In genomic region chr17:43211480-43212402, GRCh38 we compare ENCODE assay signal across 1 cellular context.
TF ChIP-seq lines count a peak whose summit lies in the region.

Gene TMEM106A (plus strand): TSS chr17:43211875. CDS start chr17:43213042, 1,167 bp downstream.

TF ChIP-seq in GM12878, 131 proteins besides CTCF, POLR2A, EP300 and RAD21 (continued from another document and continues in another):
- TF ChIP-seq, protein P1, sequence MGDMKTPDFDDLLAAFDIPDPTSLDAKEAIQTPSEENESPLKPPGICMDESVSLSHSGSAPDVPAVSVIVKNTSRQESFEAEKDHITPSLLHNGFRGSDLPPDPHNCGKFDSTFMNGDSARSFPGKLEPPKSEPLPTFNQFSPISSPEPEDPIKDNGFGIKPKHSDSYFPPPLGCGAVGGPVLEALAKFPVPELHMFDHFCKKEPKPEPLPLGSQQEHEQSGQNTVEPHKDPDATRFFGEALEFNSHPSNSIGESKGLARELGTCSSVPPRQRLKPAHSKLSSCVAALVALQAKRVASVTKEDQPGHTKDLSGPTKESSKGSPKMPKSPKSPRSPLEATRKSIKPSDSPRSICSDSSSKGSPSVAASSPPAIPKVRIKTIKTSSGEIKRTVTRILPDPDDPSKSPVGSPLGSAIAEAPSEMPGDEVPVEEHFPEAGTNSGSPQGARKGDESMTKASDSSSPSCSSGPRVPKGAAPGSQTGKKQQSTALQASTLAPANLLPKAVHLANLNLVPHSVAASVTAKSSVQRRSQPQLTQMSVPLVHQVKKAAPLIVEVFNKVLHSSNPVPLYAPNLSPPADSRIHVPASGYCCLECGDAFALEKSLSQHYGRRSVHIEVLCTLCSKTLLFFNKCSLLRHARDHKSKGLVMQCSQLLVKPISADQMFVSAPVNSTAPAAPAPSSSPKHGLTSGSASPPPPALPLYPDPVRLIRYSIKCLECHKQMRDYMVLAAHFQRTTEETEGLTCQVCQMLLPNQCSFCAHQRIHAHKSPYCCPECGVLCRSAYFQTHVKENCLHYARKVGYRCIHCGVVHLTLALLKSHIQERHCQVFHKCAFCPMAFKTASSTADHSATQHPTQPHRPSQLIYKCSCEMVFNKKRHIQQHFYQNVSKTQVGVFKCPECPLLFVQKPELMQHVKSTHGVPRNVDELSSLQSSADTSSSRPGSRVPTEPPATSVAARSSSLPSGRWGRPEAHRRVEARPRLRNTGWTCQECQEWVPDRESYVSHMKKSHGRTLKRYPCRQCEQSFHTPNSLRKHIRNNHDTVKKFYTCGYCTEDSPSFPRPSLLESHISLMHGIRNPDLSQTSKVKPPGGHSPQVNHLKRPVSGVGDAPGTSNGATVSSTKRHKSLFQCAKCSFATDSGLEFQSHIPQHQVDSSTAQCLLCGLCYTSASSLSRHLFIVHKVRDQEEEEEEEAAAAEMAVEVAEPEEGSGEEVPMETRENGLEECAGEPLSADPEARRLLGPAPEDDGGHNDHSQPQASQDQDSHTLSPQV (IDR thresholded peaks at IDR 0.05), result no peak
- TF ChIP-seq JUNB (IDR thresholded peaks at IDR 0.05) (no peak), ZNF274 (IDR thresholded peaks at IDR 0.05; ENCODE audit: insufficient read depth, insufficient read length) (no peak), ZBED1 (IDR thresholded peaks at IDR 0.05; ENCODE audit: borderline replicate concordance) (no peak), SMC3 (IDR thresholded peaks at IDR 0.05; ENCODE audit: borderline replicate concordance, low read length) (no peak), RELA (IDR thresholded peaks at IDR 0.05; ENCODE audit: borderline replicate concordance, partially characterized antibody) (no peak), EED (IDR thresholded peaks at IDR 0.05; ENCODE audit: low read depth) (0 out of 2 replicates have a peak, but pooled peaks have one; percentile 12), E2F4 (IDR thresholded peaks at IDR 0.05; ENCODE audit: low read depth, low read length) (no peak), CHD1 (IDR thresholded peaks at IDR 0.05; ENCODE audit: low read depth, low read length) (no peak), HDGF (IDR thresholded peaks at IDR 0.05) (peak; percentile 54; the same call in 1 of the 2 replicates), CEBPB (IDR thresholded peaks at IDR 0.05; ENCODE audit: borderline replicate concordance in 1 of 2, low read depth in 2 of 2, low read length in 2 of 2) (no peak), POLR2AphosphoS2 (IDR thresholded peaks at IDR 0.05; ENCODE audit: low read depth, low read length) (peak; percentile 87), SPI1 (IDR thresholded peaks at IDR 0.05; ENCODE audit: borderline replicate concordance, insufficient read depth, low read depth, low read length) (no peak), TAF1 (IDR thresholded peaks at IDR 0.05; ENCODE audit: borderline replicate concordance, low read depth, low read length) (peak; percentile 81), TCF7 (IDR thresholded peaks at IDR 0.05; ENCODE audit: borderline replicate concordance) (no peak), MXI1 (IDR thresholded peaks at IDR 0.05; ENCODE audit: low read depth, low read length) (peak; percentile 11; the same call in 1 of the 2 replicates), GABPA (IDR thresholded peaks at IDR 0.05; ENCODE audit: low read depth) (0 out of 2 replicates have a peak, but pooled peaks have one; percentile 6), SP1 (IDR thresholded peaks at IDR 0.05; ENCODE audit: low read depth, low read length) (no peak), NBN (IDR thresholded peaks at IDR 0.05) (peak; percentile 79; the same call in 1 of the 2 replicates), RB1 (IDR thresholded peaks at IDR 0.05; ENCODE audit: borderline replicate concordance) (no peak), ATF2 (IDR thresholded peaks at IDR 0.05; ENCODE audit: low read length) (no peak), ZNF384 (IDR thresholded peaks at IDR 0.05; ENCODE audit: borderline replicate concordance, low read depth, low read length) (no peak), ZNF24 (IDR thresholded peaks at IDR 0.05) (no peak), IKZF1 (conservative IDR thresholded peaks at IDR 0.05) (peak; percentile 64; the same call in 1 of the 2 replicates), TBL1XR1 (IDR thresholded peaks at IDR 0.05; ENCODE audit: low read depth, low read length) (no peak), PKNOX1 (IDR thresholded peaks at IDR 0.05) (peak; percentile 16; the same call in 1 of the 2 replicates), PAX8 (IDR thresholded peaks at IDR 0.05) (peak; percentile 56; the same call in 1 of the 2 replicates), NR2C1 (IDR thresholded peaks at IDR 0.05) (no peak), IRF4 (IDR thresholded peaks at IDR 0.05; ENCODE audit: low read depth, low read length) (peak; percentile 17; the same call in 1 of the 2 replicates), GATAD2B (conservative IDR thresholded peaks at IDR 0.05; ENCODE audit: low read depth) (0 out of 2 replicates have a peak, but pooled peaks have one; percentile 42), IKZF2 (IDR thresholded peaks at IDR 0.05) (no peak), RELB (IDR thresholded peaks at IDR 0.05; ENCODE audit: low read depth) (0 out of 2 replicates have a peak, but pooled peaks have one; percentile 48), ZSCAN29 (IDR thresholded peaks at IDR 0.05) (no peak), KDM1A (IDR thresholded peaks at IDR 0.05; ENCODE audit: borderline replicate concordance) (no peak), NFXL1 (IDR thresholded peaks at IDR 0.05; ENCODE audit: borderline replicate concordance) (no peak), BRCA1 (IDR thresholded peaks at IDR 0.05; ENCODE audit: low read depth, low read length) (no peak), ZZZ3 (IDR thresholded peaks at IDR 0.05; ENCODE audit: control insufficient read depth, insufficient read length, low read depth) (no peak), ZNF207 (IDR thresholded peaks at IDR 0.05; ENCODE audit: borderline replicate concordance) (0 out of 2 replicates have a peak, but pooled peaks have one; percentile 28), PAX5 (IDR thresholded peaks at IDR 0.05; ENCODE audit: borderline replicate concordance, low read depth, low read length) (0 out of 2 replicates have a peak, but pooled peaks have one; percentile 10), CHD2 (IDR thresholded peaks at IDR 0.05; ENCODE audit: borderline replicate concordance, low read depth, low read length) (peak; percentile 28; the same call in 1 of the 2 replicates), LARP7 (IDR thresholded peaks at IDR 0.05) (0 out of 2 replicates have a peak, but pooled peaks have one; percentile 47)
- TF ChIP-seq, protein P2, sequence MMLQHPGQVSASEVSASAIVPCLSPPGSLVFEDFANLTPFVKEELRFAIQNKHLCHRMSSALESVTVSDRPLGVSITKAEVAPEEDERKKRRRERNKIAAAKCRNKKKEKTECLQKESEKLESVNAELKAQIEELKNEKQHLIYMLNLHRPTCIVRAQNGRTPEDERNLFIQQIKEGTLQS (IDR thresholded peaks at IDR 0.05; ENCODE audit: borderline replicate concordance, extremely low read depth, low read depth, low read length), result no peak
- TF ChIP-seq, protein P3, sequence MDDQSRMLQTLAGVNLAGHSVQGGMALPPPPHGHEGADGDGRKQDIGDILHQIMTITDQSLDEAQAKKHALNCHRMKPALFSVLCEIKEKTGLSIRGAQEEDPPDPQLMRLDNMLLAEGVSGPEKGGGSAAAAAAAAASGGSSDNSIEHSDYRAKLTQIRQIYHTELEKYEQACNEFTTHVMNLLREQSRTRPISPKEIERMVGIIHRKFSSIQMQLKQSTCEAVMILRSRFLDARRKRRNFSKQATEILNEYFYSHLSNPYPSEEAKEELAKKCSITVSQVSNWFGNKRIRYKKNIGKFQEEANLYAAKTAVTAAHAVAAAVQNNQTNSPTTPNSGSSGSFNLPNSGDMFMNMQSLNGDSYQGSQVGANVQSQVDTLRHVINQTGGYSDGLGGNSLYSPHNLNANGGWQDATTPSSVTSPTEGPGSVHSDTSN (IDR thresholded peaks at IDR 0.05; ENCODE audit: insufficient replicate concordance, low read depth, low read length), result no peak
- TF ChIP-seq, protein P4, sequence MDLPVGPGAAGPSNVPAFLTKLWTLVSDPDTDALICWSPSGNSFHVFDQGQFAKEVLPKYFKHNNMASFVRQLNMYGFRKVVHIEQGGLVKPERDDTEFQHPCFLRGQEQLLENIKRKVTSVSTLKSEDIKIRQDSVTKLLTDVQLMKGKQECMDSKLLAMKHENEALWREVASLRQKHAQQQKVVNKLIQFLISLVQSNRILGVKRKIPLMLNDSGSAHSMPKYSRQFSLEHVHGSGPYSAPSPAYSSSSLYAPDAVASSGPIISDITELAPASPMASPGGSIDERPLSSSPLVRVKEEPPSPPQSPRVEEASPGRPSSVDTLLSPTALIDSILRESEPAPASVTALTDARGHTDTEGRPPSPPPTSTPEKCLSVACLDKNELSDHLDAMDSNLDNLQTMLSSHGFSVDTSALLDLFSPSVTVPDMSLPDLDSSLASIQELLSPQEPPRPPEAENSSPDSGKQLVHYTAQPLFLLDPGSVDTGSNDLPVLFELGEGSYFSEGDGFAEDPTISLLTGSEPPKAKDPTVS (IDR thresholded peaks at IDR 0.05; ENCODE audit: low read depth, low read length), result no peak
- TF ChIP-seq, protein P5, sequence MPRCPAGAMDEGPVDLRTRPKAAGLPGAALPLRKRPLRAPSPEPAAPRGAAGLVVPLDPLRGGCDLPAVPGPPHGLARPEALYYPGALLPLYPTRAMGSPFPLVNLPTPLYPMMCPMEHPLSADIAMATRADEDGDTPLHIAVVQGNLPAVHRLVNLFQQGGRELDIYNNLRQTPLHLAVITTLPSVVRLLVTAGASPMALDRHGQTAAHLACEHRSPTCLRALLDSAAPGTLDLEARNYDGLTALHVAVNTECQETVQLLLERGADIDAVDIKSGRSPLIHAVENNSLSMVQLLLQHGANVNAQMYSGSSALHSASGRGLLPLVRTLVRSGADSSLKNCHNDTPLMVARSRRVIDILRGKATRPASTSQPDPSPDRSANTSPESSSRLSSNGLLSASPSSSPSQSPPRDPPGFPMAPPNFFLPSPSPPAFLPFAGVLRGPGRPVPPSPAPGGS (IDR thresholded peaks at IDR 0.05; ENCODE audit: borderline replicate concordance, insufficient read depth, low read depth, low read length, poor library complexity, severe bottlenecking), result no peak
- TF ChIP-seq, protein P6, sequence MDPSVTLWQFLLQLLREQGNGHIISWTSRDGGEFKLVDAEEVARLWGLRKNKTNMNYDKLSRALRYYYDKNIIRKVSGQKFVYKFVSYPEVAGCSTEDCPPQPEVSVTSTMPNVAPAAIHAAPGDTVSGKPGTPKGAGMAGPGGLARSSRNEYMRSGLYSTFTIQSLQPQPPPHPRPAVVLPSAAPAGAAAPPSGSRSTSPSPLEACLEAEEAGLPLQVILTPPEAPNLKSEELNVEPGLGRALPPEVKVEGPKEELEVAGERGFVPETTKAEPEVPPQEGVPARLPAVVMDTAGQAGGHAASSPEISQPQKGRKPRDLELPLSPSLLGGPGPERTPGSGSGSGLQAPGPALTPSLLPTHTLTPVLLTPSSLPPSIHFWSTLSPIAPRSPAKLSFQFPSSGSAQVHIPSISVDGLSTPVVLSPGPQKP (IDR thresholded peaks at IDR 0.05; ENCODE audit: low read depth, low read length), result no peak
- TF ChIP-seq, protein P7, sequence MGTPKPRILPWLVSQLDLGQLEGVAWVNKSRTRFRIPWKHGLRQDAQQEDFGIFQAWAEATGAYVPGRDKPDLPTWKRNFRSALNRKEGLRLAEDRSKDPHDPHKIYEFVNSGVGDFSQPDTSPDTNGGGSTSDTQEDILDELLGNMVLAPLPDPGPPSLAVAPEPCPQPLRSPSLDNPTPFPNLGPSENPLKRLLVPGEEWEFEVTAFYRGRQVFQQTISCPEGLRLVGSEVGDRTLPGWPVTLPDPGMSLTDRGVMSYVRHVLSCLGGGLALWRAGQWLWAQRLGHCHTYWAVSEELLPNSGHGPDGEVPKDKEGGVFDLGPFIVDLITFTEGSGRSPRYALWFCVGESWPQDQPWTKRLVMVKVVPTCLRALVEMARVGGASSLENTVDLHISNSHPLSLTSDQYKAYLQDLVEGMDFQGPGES (IDR thresholded peaks at IDR 0.05), result no peak
